Comparison of ENCODE assay signal across 18 cellular contexts in genomic region chr2:29325544-29325943, GRCh38.
"Had no signal": no experiment of that assay in that cellular context is flagged by ENCODE, and none has a peak within 500 bp of the region (broad histone marks: within the 10 kb centered on the region; RNA-seq: fewer than 3 reads in every experiment).

No MANE protein-coding gene starts in this region.

- H3K4me1 ChIP-seq: gastroesophageal sphincter, heart right ventricle had no signal

- H3K9me3 ChIP-seq: heart right ventricle had no signal

- H3K4me3 Mint-ChIP-seq: activated naive CD8-positive, alpha-beta T cell treated with anti-CD3 and anti-CD28 coated beads for 36 hours; dendritic cell treated with granulocyte-macrophage colony-stimulating factor and Interleukin-4, amounts not matched to agents 40 ng/mL and 50 ng/mL, for 4 days; type B pancreatic cell; WTC11 had no signal

- H3K27ac Mint-ChIP-seq: activated naive CD8-positive, alpha-beta T cell treated with anti-CD3 and anti-CD28 coated beads for 36 hours; dendritic cell treated with granulocyte-macrophage colony-stimulating factor and Interleukin-4, amounts not matched to agents 40 ng/mL and 50 ng/mL, for 4 days; type B pancreatic cell; WTC11 had no signal

- ATAC-seq: gastroesophageal sphincter, heart right ventricle, left lobe of liver, WTC11 had no signal

- FAIRE-seq: islet of Langerhans, TTC549 had no signal

- H3K4me3 ChIP-seq: gastroesophageal sphincter, heart right ventricle had no signal

- H3K36me3 Mint-ChIP-seq: activated naive CD8-positive, alpha-beta T cell treated with anti-CD3 and anti-CD28 coated beads for 36 hours; WTC11 had no signal

- H3K4me1 Mint-ChIP-seq: WTC11 had no signal

- H3K9me3 Mint-ChIP-seq: activated naive CD8-positive, alpha-beta T cell treated with anti-CD3 and anti-CD28 coated beads for 36 hours; dendritic cell treated with granulocyte-macrophage colony-stimulating factor and Interleukin-4, amounts not matched to agents 40 ng/mL and 50 ng/mL, for 4 days had no signal

- H3K36me3 ChIP-seq: gastroesophageal sphincter, heart right ventricle had no signal

- DNase-seq: activated CD4-positive, alpha-beta T cell treated with anti-CD3 and anti-CD28 coated beads for 4 hours; activated gamma-delta T cell; activated naive CD8-positive, alpha-beta T cell treated with anti-CD3 and anti-CD28 coated beads for 36 hours; activated T-cell treated with anti-CD3 and anti-CD28 coated beads, Interleukin-2, amount 50 U/mL, for 1 hour; anterior cingulate cortex; effector memory CD4-positive, alpha-beta T cell; heart right ventricle; retina; stimulated activated CD4-positive, alpha-beta T cell treated with anti-CD3 and anti-CD28 coated beads, Interleukin-4, amount 100 ng/mL, for 1 hour; stimulated activated naive CD4-positive, alpha-beta T cell treated with Interleukin-2 at 50 U/mL for 16 hours; SW 1271 had no signal

- H3K27ac ChIP-seq: gastroesophageal sphincter, heart right ventricle had no signal
